8 cellular contexts compared by ENCODE assay signal in genomic region chr17:3891626-3892094, GRCh38. TPM values are rescaled to one million over a fixed set of nuclear protein-coding genes. Genes with fewer than 3 reads are reported as not detected.
DNase-seq lines count a peak whose midpoint lies in the region; TF ChIP-seq lines count a peak whose summit lies in the region.

No MANE protein-coding gene starts in this region.

- H3K4me3 ChIP-seq in GM06990 (replicated peaks; ENCODE audit: low read depth, low read length) (peak overlapping the region; percentile 60), SK-N-MC (peak overlapping the region; percentile 92), fibroblast of lung (replicated peaks in 1 of 4; ENCODE audit: control extremely low read depth in 1 of 4, insufficient read depth in 1 of 4, low read depth in 3 of 4, low read length in 4 of 4) (peak overlapping the region in 2 of 4 experiments; percentile 11 to 46), skeletal muscle satellite cell (ENCODE audit: low read length) (peak overlapping the region; percentile 78)

- no peaks in the 10 kb centered on the region for H3K79me2 ChIP-seq in fibroblast of lung (ENCODE audit: control insufficient read depth, insufficient read depth, low read length)

- DNase-seq in GM06990 (ENCODE audit: extremely low read depth, insufficient read length) (no peak), SK-N-MC (ENCODE audit: low read depth, low spot score) (no peak), fibroblast of lung (ENCODE audit: low read depth in 2 of 2) (no peak), NCI-H2196 (lab: John Stamatoyannopoulos, UW; ENCODE audit: unreplicated experiment) (no peak), substantia nigra (lab: John Stamatoyannopoulos, UW) (no peak), DMS79 treated with DMSO at 0.1 percent for 48 hours (lab: John Stamatoyannopoulos, UW) (no peak)
- DNase-seq in activated naive CD4-positive, alpha-beta T cell (lab: John Stamatoyannopoulos, UW) = no peak

- no peak overlapping the region for H2AFZ ChIP-seq in fibroblast of lung (ENCODE audit: low read length)

- H3K36me3 ChIP-seq in GM06990 (ENCODE audit: control insufficient read depth, insufficient read depth, low read length) (no peaks in the 10 kb centered on the region), SK-N-MC (ENCODE audit: insufficient read depth, low read length) (no peaks in the 10 kb centered on the region), fibroblast of lung (ENCODE audit: control insufficient read depth, insufficient read depth, low read length) (no peaks in the 10 kb centered on the region), skeletal muscle satellite cell (ENCODE audit: insufficient read depth, low read length) (no peaks in the 10 kb centered on the region)

- H3K27me3 ChIP-seq in GM06990 (replicated peaks; ENCODE audit: control insufficient read depth, insufficient read depth, low read length) (no peaks in the 10 kb centered on the region; the same call in 1 of the 2 replicates), fibroblast of lung (ENCODE audit: control insufficient read depth, insufficient read depth, low read length) (no peaks in the 10 kb centered on the region), skeletal muscle satellite cell (ENCODE audit: control insufficient read depth, insufficient read depth, low read length) (no peaks in the 10 kb centered on the region)

- H4K20me1 ChIP-seq in fibroblast of lung (ENCODE audit: control insufficient read depth, extremely low read depth, insufficient read depth, low read length) = no peaks in the 10 kb centered on the region

- TF ChIP-seq CTCF in GM06990 (IDR thresholded peaks at IDR 0.05; ENCODE audit: insufficient read depth, low read length, poor library complexity, severe bottlenecking) (no peak), fibroblast of lung (conservative IDR thresholded peaks at IDR 0.05 in 1 of 2, IDR thresholded peaks at IDR 0.05 in 1 of 2; ENCODE audit: low read depth in 1 of 2, low read length in 2 of 2) (no peak)

- H3K9me3 ChIP-seq in SK-N-MC (ENCODE audit: low read depth, low read length) (no peaks in the 10 kb centered on the region), fibroblast of lung (ENCODE audit: control insufficient read depth, insufficient read depth, low read depth, low read length) (no peaks in the 10 kb centered on the region), skeletal muscle satellite cell (replicated peaks; ENCODE audit: low read length) (no peaks in the 10 kb centered on the region)

- H3K27ac ChIP-seq in SK-N-MC = no peak overlapping the region
- H3K27ac ChIP-seq in fibroblast of lung (ENCODE audit: insufficient read depth, low read length) = no peak overlapping the region
- H3K27ac ChIP-seq in substantia nigra (ENCODE audit: low read depth, low read length, poor library complexity, severe bottlenecking) = no peak overlapping the region

- H3K4me2 ChIP-seq in fibroblast of lung (ENCODE audit: extremely low read depth, insufficient read depth, low read length) (peak overlapping the region; percentile 94), skeletal muscle satellite cell (ENCODE audit: low read length) (peak overlapping the region; percentile 74)

- no peak overlapping the region for H3K9ac ChIP-seq in SK-N-MC (ENCODE audit: insufficient read length)
- H3K9ac ChIP-seq in fibroblast of lung (ENCODE audit: insufficient read depth, low read length) = no peak overlapping the region
- H3K9ac ChIP-seq in skeletal muscle satellite cell (ENCODE audit: low read depth, low read length) = peak overlapping the region; percentile 65

- H3K4me1 ChIP-seq in fibroblast of lung (ENCODE audit: control insufficient read depth, extremely low read depth, insufficient read depth, low read length) (peaks cover 5% of the 10 kb centered on the region), skeletal muscle satellite cell (ENCODE audit: control insufficient read depth, insufficient read depth, low read length) (peaks cover 74% of the 10 kb centered on the region)

RNA-seq across cellular contexts. Expression of gene CAMKK1, which starts 1.2 kb away (rescaled TPM):
- 1.8 and 2.5 TPM in 2 replicates for total RNA-seq in fibroblast of lung
- polyA plus RNA-seq in fibroblast of lung = 0.41 and 1.3 TPM in 2 replicates
- polyA plus RNA-seq in fibroblast of lung (2012) = 0.30 and 1.2 TPM in 2 replicates
- polyA minus RNA-seq in fibroblast of lung (ENCODE audit: low replicate concordance) = 0.94 and 1.6 TPM in 2 replicates
- 9.4 and 12.7 TPM in 2 replicates for total RNA-seq in skeletal muscle satellite cell (2012; rRNA removed)

RNA-seq across cellular contexts. Expression of gene P2RX1, which starts 24.6 kb away (rescaled TPM):
- under 0.01 TPM in 2 replicates for total RNA-seq in fibroblast of lung
- polyA plus RNA-seq in fibroblast of lung = 0.02 TPM in 1 of 2 replicates, not detected in the other
- 0.03 TPM in 1 of 2 replicates, not detected in the other for polyA plus RNA-seq in fibroblast of lung (2012)
- polyA minus RNA-seq in fibroblast of lung (ENCODE audit: low replicate concordance) = not detected in 2 replicates
- total RNA-seq in skeletal muscle satellite cell (2012; rRNA removed) = under 0.01 and 0.22 TPM in 2 replicates

RNA-seq across cellular contexts. Expression of gene NCBP3, which starts 45.6 kb away (rescaled TPM):
- total RNA-seq in fibroblast of lung = 20.3 and 23.3 TPM in 2 replicates
- 20.4 and 20.6 TPM in 2 replicates for polyA plus RNA-seq in fibroblast of lung
- 16.9 and 22.8 TPM in 2 replicates for polyA plus RNA-seq in fibroblast of lung (2012)
- 3.6 and 3.9 TPM in 2 replicates for polyA minus RNA-seq in fibroblast of lung (ENCODE audit: low replicate concordance)
- total RNA-seq in skeletal muscle satellite cell (2012; rRNA removed) = 10.0 and 11.4 TPM in 2 replicates
